ENCODE assay signal across 20 cellular contexts in the genomic region with DNA sequence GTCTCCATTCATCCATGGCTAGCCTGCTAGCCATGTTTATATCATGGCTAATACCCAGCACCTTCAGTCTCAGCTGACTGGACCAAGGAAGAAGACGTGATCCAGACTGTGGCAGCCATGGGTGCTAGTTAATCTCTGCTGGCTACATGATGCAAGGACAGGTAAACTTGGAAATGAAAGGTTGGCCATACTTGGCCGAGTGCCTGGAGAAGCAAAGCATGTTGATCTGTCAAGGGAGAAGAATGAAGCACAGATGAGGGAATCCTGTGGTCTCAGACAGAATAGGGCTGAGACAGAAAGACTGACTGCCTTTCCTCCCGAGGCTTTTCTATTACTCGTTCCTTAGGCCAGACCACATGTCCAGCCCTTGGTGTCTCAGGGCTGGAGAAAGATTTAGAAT.
"Had no signal": no experiment of that assay in that cellular context is flagged by ENCODE, and none has a peak within 500 bp of the region (broad histone marks: within the 10 kb centered on the region; RNA-seq: fewer than 3 reads in every experiment).

No MANE protein-coding gene starts in this region.

- H3K27ac Mint-ChIP-seq: activated T-cell treated with anti-CD3 and anti-CD28 coated beads, Interleukin-2, amount 50 U/mL, for 72 hours; nephron progenitor cell had no signal

- H3K4me2 ChIP-seq: hepatocyte had no signal

- H3K9me3 Mint-ChIP-seq: activated T-cell treated with anti-CD3 and anti-CD28 coated beads, Interleukin-2, amount 50 U/mL, for 72 hours; nephron progenitor cell had no signal

- H3K4me3 ChIP-seq: breast epithelium, esophagus squamous epithelium, hepatocyte, lung, tibial artery, uterus had no signal

- ATAC-seq: activated T-cell treated with anti-CD3 and anti-CD28 coated beads, Interleukin-2, amount 50 U/mL, for 72 hours had no signal

- H3K27ac ChIP-seq: esophagus squamous epithelium, hepatocyte, tibial artery, uterus, VCaP had no signal

- H3K27me3 ChIP-seq: breast epithelium, esophagus squamous epithelium, hepatocyte, tibial artery, uterus had no signal

- H3K36me3 ChIP-seq: breast epithelium, esophagus squamous epithelium, tibial artery, uterus had no signal

- H3K79me2 ChIP-seq: hepatocyte had no signal

- H3K4me3 Mint-ChIP-seq: activated T-cell treated with anti-CD3 and anti-CD28 coated beads, Interleukin-2, amount 50 U/mL, for 72 hours; nephron progenitor cell had no signal

- DNase-seq: activated CD4-positive, alpha-beta T cell treated with anti-CD3 and anti-CD28 coated beads, Interleukin-2, amount 50 U/mL, for 1 hour; activated CD4-positive, CD25-positive, alpha-beta regulatory T cell treated with anti-CD3 and anti-CD28 coated beads, Interleukin-2, amount 50 U/mL, for 72 hours; activated CD8-positive, alpha-beta memory T cell treated with anti-CD3 and anti-CD28 coated beads, Interleukin-2, amount 50 U/mL, for 48 hours; activated effector memory CD4-positive, alpha-beta T cell treated with anti-CD3 and anti-CD28 coated beads, Interleukin-2, amount 50 U/mL, for 16 hours; activated naive CD4-positive, alpha-beta T cell treated with anti-CD3 and anti-CD28 coated beads, Interleukin-2, amount 50 U/mL, for 16 hours; activated T-cell treated with anti-CD3 and anti-CD28 coated beads, Interleukin-2, amount 50 U/mL, for 72 hours; effector CD4-positive, alpha-beta T cell; esophagus squamous epithelium; nephron progenitor cell; occipital lobe; stimulated activated CD4-positive, alpha-beta T cell treated with anti-CD3 and anti-CD28 coated beads, Interleukin-12 subunit alpha, Interleukin-12 subunit beta, amount 100 ng/mL, for 4 hours; stimulated activated CD4-positive, alpha-beta T cell treated with anti-CD3 and anti-CD28 coated beads, Interleukin-2, amount 100 ng/mL, for 24 hours; stimulated activated naive CD4-positive, alpha-beta T cell treated with Interleukin-2 at 50 U/mL for 16 hours; T-helper 2 cell; tibial artery; uterus had no signal

- H2AFZ ChIP-seq: hepatocyte had no signal

- H3K9me3 ChIP-seq: breast epithelium, esophagus squamous epithelium, tibial artery, uterus had no signal
